ENCODE assay signal across 8 cellular contexts in the genomic region with DNA sequence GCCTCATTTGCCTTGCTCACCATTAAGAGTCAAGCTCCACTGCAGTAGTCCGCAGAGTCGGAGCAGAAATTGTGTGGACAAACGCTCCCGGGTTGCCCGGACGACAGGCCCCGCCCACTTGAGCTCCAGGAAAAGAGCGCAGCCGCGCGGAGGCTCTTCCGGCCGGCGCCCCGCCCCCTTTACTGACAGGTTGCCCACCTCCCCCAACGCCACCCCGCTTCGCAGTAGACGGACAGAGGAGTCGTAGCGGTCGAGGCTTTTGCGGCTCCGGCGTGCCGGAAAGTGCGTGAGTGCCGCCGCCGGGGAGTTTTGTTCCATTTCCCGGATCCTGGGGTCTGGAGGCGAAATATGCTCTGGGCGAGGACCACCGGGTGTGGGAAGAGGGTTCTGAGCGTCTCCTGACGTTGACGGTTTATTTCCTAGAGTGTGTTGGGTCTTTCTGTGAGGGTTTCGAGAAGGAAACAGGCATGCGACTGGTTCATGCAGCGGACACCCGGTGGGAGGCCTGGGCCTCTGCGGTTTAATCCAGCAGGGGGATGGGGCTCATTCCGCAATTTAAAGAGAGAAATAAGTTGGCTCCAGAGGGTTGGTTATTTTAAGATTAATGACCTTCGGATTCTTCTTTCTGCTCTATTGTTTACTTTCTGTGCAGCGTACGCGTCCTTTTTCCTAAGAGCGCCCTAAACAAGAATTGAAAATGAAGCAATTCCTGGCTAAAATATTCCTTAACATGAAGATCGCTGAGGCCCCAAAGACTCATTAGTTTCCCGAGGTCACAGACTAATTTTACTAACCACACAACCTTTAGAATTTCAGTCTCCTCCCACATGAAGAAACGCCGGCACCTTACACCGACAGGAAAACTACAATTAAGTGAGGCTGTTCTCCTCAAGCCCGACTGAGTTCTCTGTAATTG. TPM values are rescaled to one million over a fixed set of nuclear protein-coding genes. Genes with fewer than 3 reads are reported as not detected.
DNase-seq lines count a peak whose midpoint lies in the region; ATAC-seq and TF ChIP-seq lines count a peak whose summit lies in the region.

TSS of gene DNAI7 (minus strand) at position 105 of the 916 bp plus-strand sequence. CDS start at position 23, 82 bp downstream.
TSS of gene ETFRF1 (plus strand) at position 182 of the 916 bp plus-strand sequence. CDS start 8,720 bp downstream, outside the sequence.

- in situ Hi-C loops in GM13977 (cut with MboI; ENCODE audit: low pct_unique_long_range_greater_than_20kb, low sequenced_read_pairs, unreplicated experiment) = no loop called here

- peaks cover 3 to 31% (median 18%) of the 10 kb centered on the region in 9 donors for H3K4me1 ChIP-seq in heart right ventricle

- H3K9me3 ChIP-seq in heart right ventricle = no peaks in the 10 kb centered on the region

- POLR2A ChIA-PET in T-cell (lab: Charles Lee) = interaction anchor here (0.5 to 1.8 kb wide), 16 partner anchors 14 to 1820 kb away, joined by 3 to 13 read pairs (median 3); partner anchors contain the start of gene KRAS (in 1 of the 2)

- TF ChIP-seq CTCF in GM13977 (IDR thresholded peaks at IDR 0.05; ENCODE audit: extremely low read depth, insufficient read depth, missing control alignments) = no peak
- TF ChIP-seq CTCF in heart right ventricle (IDR thresholded peaks at IDR 0.05) = no peak
- peak; percentile 47 for TF ChIP-seq CTCF in type B pancreatic cell (conservative IDR thresholded peaks at IDR 0.05)

- H3K4me3 ChIP-seq in heart right ventricle = peak within 1 kb of the TSS; percentile 43 to 84 (median 68)

- DNase-seq in GM13977 (ENCODE audit: low spot score) = peak; percentile 90
- peak; percentile 99 for DNase-seq in NCI-H146 (lab: John Stamatoyannopoulos, UW)
- peak; percentile 85 to 99 (median 96) for DNase-seq in T-cell
- DNase-seq in amniotic epithelial cell (ENCODE audit: low read depth) = peak; percentile 90
- peak; percentile 98 to 99 for DNase-seq in heart right ventricle
- DNase-seq in pons (ENCODE audit: low spot score) = peak; percentile 88
- peak; percentile 99 for DNase-seq in type B pancreatic cell (ENCODE audit: extremely low spot score, unreplicated experiment)

- H3K4me1 Mint-ChIP-seq in T-cell (peaks cover 34 to 39% (median 37%) of the 10 kb centered on the region in 3 donors), type B pancreatic cell (ENCODE audit: unreplicated experiment) (peaks cover 4% of the 10 kb centered on the region)

- peak within 1 kb of the TSS; percentile 84 to 95 (median 94) for H3K27ac ChIP-seq in heart right ventricle

- H3K27me3 ChIP-seq in heart right ventricle = no peaks in the 10 kb centered on the region

- WGBS in heart right ventricle, 2 donors = 0% methylated on average over 54 of the region's 54 CpGs

- ATAC-seq in HG02870 (IDR thresholded peaks at IDR 0.05; ENCODE audit: unreplicated experiment) = peak; percentile 92
- ATAC-seq in T-cell (replicated peaks in 1 of 4) = peak; percentile 96 to 98 (median 96)
- peak; percentile 99 to 100 (median 100) for ATAC-seq in heart right ventricle

- H3K36me3 ChIP-seq in heart right ventricle = peaks cover 0 to 9% (median 0%) of the 10 kb centered on the region in 9 donors

- no peaks in the 10 kb centered on the region for H3K9me3 Mint-ChIP-seq in T-cell
- no peaks in the 10 kb centered on the region for H3K9me3 Mint-ChIP-seq in type B pancreatic cell

- intact Hi-C loops in heart right ventricle (cut with DNase I) = loop anchor here in 3 of 10 donors (2.0 to 5.0 kb wide), 2 partner anchors 55 to 57 kb away; partner anchors contain the start of gene KRAS (in 3 of the 3)

- peak within 1 kb of the TSS; percentile 99 for H3K27ac Mint-ChIP-seq in T-cell
- peak within 1 kb of the TSS; percentile 97 for H3K27ac Mint-ChIP-seq in type B pancreatic cell

- peaks cover 3% of the 10 kb centered on the region for H3K36me3 Mint-ChIP-seq in T-cell
- peaks cover 9% of the 10 kb centered on the region for H3K36me3 Mint-ChIP-seq in type B pancreatic cell

- H3K4me3 Mint-ChIP-seq in T-cell (peak within 1 kb of the TSS; percentile 96 to 99 (median 99)), type B pancreatic cell (peak within 1 kb of the TSS; percentile 98)

- CTCF ChIA-PET in T-cell (lab: Charles Lee) = interaction anchor here (1.0 to 2.7 kb wide), 10 partner anchors 9 to 902 kb away, joined by 3 to 33 read pairs (median 4); no protein-coding TSS in a partner anchor

- no peaks in the 10 kb centered on the region for H3K27me3 Mint-ChIP-seq in T-cell
- H3K27me3 Mint-ChIP-seq in type B pancreatic cell = no peaks in the 10 kb centered on the region

RNA-seq across cellular contexts. Expression of gene DNAI7, which starts in this region (rescaled TPM):
- total RNA-seq in T-cell (under 1 TPM in 3 of 5 donors, not detected in 2; 0.16 to 0.90 (median 0.30) TPM), heart right ventricle (1 to 10 TPM in 4 of 10 donors, under 1 TPM in 6; 0.47 to 1.8 (median 0.86) TPM), type B pancreatic cell (ENCODE audit: low replicate concordance) (1.4 and 1.8 TPM in 2 replicates)
- polyA plus RNA-seq in heart right ventricle = under 1 TPM; 0.04 to 0.15 TPM

RNA-seq across cellular contexts. Expression of gene ETFRF1, which starts in this region (rescaled TPM):
- total RNA-seq in T-cell = 10 to 100 TPM; 20.0 to 34.4 (median 22.1) TPM
- total RNA-seq in heart right ventricle = 10 to 100 TPM; 44.2 to 67.6 (median 52.2) TPM
- 10 to 100 TPM; 28.1 to 37.2 TPM for polyA plus RNA-seq in heart right ventricle
- 14.2 and 33.6 TPM in 2 replicates for total RNA-seq in type B pancreatic cell (ENCODE audit: low replicate concordance)

Comparison
In these comparisons a context has a peak if more than half of its experiments do, and no peak if none do; other contexts are left out.
1. Peak in every context shown above with its lines: DNase-seq, ATAC-seq, H3K4me3 ChIP-seq and H3K27ac ChIP-seq.